ENCODE assay signal across 8 cellular contexts in genomic region chr3:11671648-11672100, GRCh38. TPM values are rescaled to one million over a fixed set of nuclear protein-coding genes. Genes with fewer than 3 reads are reported as not detected.
DNase-seq lines count a peak whose midpoint lies in the region; ATAC-seq and TF ChIP-seq lines count a peak whose summit lies in the region.
"Had no signal": no experiment of that assay in that cellular context is flagged by ENCODE, and none has a peak within 500 bp of the region (broad histone marks: within the 10 kb centered on the region; RNA-seq: fewer than 3 reads in every experiment).

No MANE protein-coding gene starts in this region.

- peak; percentile 53 for ATAC-seq in GM19397 (IDR thresholded peaks at IDR 0.05; ENCODE audit: unreplicated experiment)
- ATAC-seq: left lobe of liver had no signal

- H3K27me3 ChIP-seq in colonic mucosa, result no peaks in the 10 kb centered on the region

- no peak for TF ChIP-seq CTCF in colonic mucosa (IDR thresholded peaks at IDR 0.05)

- no peaks in the 10 kb centered on the region for H3K9me3 ChIP-seq in colonic mucosa

- peak; percentile 11 for DNase-seq in HT1080 (ENCODE audit: low read depth)
- DNase-seq in colonic mucosa, result peak; percentile 33
- DNase-seq in stromal cell of bone marrow (ENCODE audit: low read depth), result peak; percentile 18
- DNase-seq in stimulated activated CD4-positive, alpha-beta T cell treated with anti-CD3 and anti-CD28 coated beads, Interleukin-4, amount 100 ng/mL, for 1 hour, result no peak
- no peak for DNase-seq in activated CD8-positive, alpha-beta memory T cell treated with anti-CD3 and anti-CD28 coated beads, Interleukin-2, amount 50 U/mL, for 4 hours
- DNase-seq in NCI-H2196 (lab: John Stamatoyannopoulos, UW; ENCODE audit: unreplicated experiment), result no peak

- intact Hi-C loops in colonic mucosa (cut with DNase I), result no loop called here

- no peak overlapping the region for H3K4me3 ChIP-seq in colonic mucosa

- no peak overlapping the region for H3K27ac ChIP-seq in colonic mucosa

- peaks cover 6% of the 10 kb centered on the region for H3K4me1 ChIP-seq in colonic mucosa

- H3K9ac ChIP-seq in colonic mucosa (ENCODE audit: low read depth in 2 of 2, low read length in 2 of 2), result no peak overlapping the region

- no peaks in the 10 kb centered on the region for H3K36me3 ChIP-seq in colonic mucosa

RNA-seq across cellular contexts. Expression of gene VGLL4, which starts 28.0 kb away (rescaled TPM):
- 40.3 and 57.4 TPM in 2 replicates for total RNA-seq in HT1080 (2014; rRNA removed; shearing (Covaris generic))
- 56.4 and 67.5 TPM in 2 replicates for polyA plus RNA-seq in HT1080 (2015; cell fraction: cytosol; rRNA removed)
- polyA plus RNA-seq in HT1080 (2015; cell fraction: nucleus; rRNA removed), result 106 and 110 TPM in 2 replicates
- total RNA-seq in colonic mucosa, result 10 to 100 TPM; 57.7 to 63.7 TPM

Comparison
In these comparisons a context has a peak if more than half of its experiments do, and no peak if none do; other contexts are left out.
1. DNase-seq: peak in HT1080 (single experiment), colonic mucosa (single experiment) and stromal cell of bone marrow (single experiment); none in stimulated activated CD4-positive, alpha-beta T cell treated with anti-CD3 and anti-CD28 coated beads, Interleukin-4, amount 100 ng/mL, for 1 hour (single experiment), activated CD8-positive, alpha-beta memory T cell treated with anti-CD3 and anti-CD28 coated beads, Interleukin-2, amount 50 U/mL, for 4 hours (single experiment) and NCI-H2196 (single experiment).